ENCODE assay signal across 8 cellular contexts in the genomic region with DNA sequence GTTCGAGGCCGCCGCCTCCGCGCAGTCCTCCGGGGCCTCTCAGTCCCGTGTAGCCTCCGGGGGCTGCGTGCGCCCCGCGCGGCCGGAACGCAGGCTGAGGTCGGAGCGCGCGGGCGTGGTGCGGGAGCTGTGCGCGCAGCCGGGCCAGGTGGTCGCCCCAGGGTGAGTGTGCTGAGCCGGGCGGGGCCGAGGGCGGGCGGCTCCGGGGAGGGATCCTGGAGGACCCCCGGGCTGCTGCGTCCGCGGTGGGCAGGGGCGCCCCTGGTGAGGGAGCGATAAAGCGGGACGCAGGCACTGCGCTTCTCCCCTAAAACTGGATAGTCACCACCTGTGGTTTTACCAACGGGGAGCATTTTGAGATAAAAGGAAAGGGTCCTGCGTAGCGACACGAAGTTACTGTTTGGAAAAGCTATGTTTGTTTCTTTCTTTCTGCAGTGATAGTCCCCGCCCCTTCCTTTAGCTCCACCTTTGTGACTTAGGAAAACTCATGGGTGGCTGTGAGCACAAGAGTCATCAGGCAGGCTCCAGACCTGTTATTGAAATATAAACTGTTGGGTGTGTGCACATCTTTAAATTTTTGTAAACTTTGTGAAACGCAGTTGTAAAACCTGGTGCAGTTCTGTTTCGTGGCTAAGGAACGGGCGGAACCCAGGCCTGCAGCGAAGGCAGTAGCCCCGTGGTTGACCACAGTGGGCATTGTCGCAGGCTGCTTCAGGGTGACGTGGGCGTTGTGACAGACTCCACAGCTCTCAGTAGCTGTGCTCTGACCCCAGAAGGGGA. TPM values are rescaled to one million over a fixed set of nuclear protein-coding genes. Genes with fewer than 3 reads are reported as not detected.
DNase-seq lines count a peak whose midpoint lies in the region; ATAC-seq, FAIRE-seq and TF ChIP-seq lines count a peak whose summit lies in the region.

No MANE protein-coding gene starts in this region.

- H3K4me3 ChIP-seq in heart left ventricle (peak overlapping the region; percentile 61 to 99 (median 88)), Peyer's patch (peak overlapping the region; percentile 75 to 95 (median 88)), astrocyte of the cerebellum (ENCODE audit: low read depth, low read length) (peak overlapping the region; percentile 81), keratinocyte (ENCODE audit: control insufficient read depth in 2 of 3, extremely low read depth in 1 of 3, insufficient read depth in 2 of 3, low read depth in 1 of 3, low read length in 3 of 3) (peak overlapping the region; percentile 63 to 94 (median 78))

- H3K4me2 ChIP-seq in keratinocyte (ENCODE audit: control insufficient read depth, extremely low read depth, insufficient read depth, low read depth, low read length): peak overlapping the region; percentile 95

- dilution Hi-C loops in keratinocyte (cut with MboI; ENCODE audit: extremely low pct_ligation_motif_present, low sequenced_read_pairs): no loop called here

- TF ChIP-seq CTCF in heart left ventricle (IDR thresholded peaks at IDR 0.05) (peak in 2 of 12 donors; percentile 6), Peyer's patch (IDR thresholded peaks at IDR 0.05) (no peak), astrocyte of the cerebellum (IDR thresholded peaks at IDR 0.05; ENCODE audit: low read depth, low read length, missing control alignments) (no peak), keratinocyte (optimal IDR thresholded peaks at IDR 0.05 in 1 of 3, IDR thresholded peaks at IDR 0.05 in 1 of 3, conservative IDR thresholded peaks at IDR 0.05 in 1 of 3; ENCODE audit: extremely low read depth in 1 of 3, insufficient read depth in 2 of 3, low read length in 3 of 3) (no peak)

- H3K9me3 ChIP-seq in heart left ventricle (no peaks in the 10 kb centered on the region), Peyer's patch (no peaks in the 10 kb centered on the region), keratinocyte (ENCODE audit: control insufficient read depth, low read depth, low read length) (no peaks in the 10 kb centered on the region)

- peaks cover 67% of the 10 kb centered on the region for H3K79me2 ChIP-seq in keratinocyte (ENCODE audit: control insufficient read depth, insufficient read depth, low read length)

- DNase-seq in heart left ventricle (peak in 1 of 5 donors; percentile 71), Right ventricle myocardium inferior (ENCODE audit: missing footprints) (no peak), Peyer's patch (peak in 1 of 3 donors; percentile 58), astrocyte of the cerebellum (ENCODE audit: low read depth) (peak; percentile 18), keratinocyte (ENCODE audit: low read depth, low spot score) (no peak), NCI-H1436 (lab: John Stamatoyannopoulos, UW) (no peak)
- peak; percentile 49 for DNase-seq in stimulated activated CD4-positive, alpha-beta T cell treated with anti-CD3 and anti-CD28 coated beads, Interleukin-2, amount 100 ng/mL, for 4 hours (ENCODE audit: low read depth)

- WGBS in heart left ventricle, 4 donors: 5 to 25% (median 6%) methylated on average over 13 to 54 of the region's 54 CpGs

- H3K27ac ChIP-seq in heart left ventricle (peak overlapping the region; percentile 94 to 100 (median 99)), Peyer's patch (peak overlapping the region; percentile 94 to 98 (median 97)), keratinocyte (ENCODE audit: control insufficient read depth, insufficient read depth, low read length) (peak overlapping the region; percentile 95)

- peaks cover 6 to 64% (median 32%) of the 10 kb centered on the region in 12 donors for H3K4me1 ChIP-seq in heart left ventricle
- peaks cover 6 to 28% (median 17%) of the 10 kb centered on the region in 4 donors for H3K4me1 ChIP-seq in Peyer's patch
- H3K4me1 ChIP-seq in keratinocyte (ENCODE audit: control insufficient read depth, extremely low read depth, insufficient read depth, low read length): peaks cover 24% of the 10 kb centered on the region

- H2AFZ ChIP-seq in keratinocyte (ENCODE audit: control insufficient read depth, low read length): no peak overlapping the region

- TF ChIP-seq POLR2A in heart left ventricle (IDR thresholded peaks at IDR 0.05) (no peak), Peyer's patch (IDR thresholded peaks at IDR 0.05) (no peak)

- no peak for ATAC-seq in heart left ventricle
- ATAC-seq in Right ventricle myocardium inferior: no peak
- ATAC-seq in HG03175 (IDR thresholded peaks at IDR 0.05; ENCODE audit: unreplicated experiment): peak; percentile 4

- intact Hi-C loops in heart left ventricle (cut with DNase I) (loop anchor here in 2 of 10 donors (10.0 kb wide), 1 partner anchor 275 kb away; a partner anchor contains a TSS), Right ventricle myocardium inferior (cut with DNase I) (loop anchor here (5.0 kb wide), 1 partner anchor 613 kb away; a partner anchor contains a TSS)

- H3K9ac ChIP-seq in keratinocyte (ENCODE audit: control insufficient read depth, extremely low read depth, insufficient read depth, low read length): peak overlapping the region; percentile 93

- peaks cover 25% of the 10 kb centered on the region for H4K20me1 ChIP-seq in keratinocyte (ENCODE audit: control insufficient read depth, extremely low read depth, insufficient read depth, low read length)

- H3K9me1 ChIP-seq in keratinocyte (ENCODE audit: control insufficient read depth, extremely low read depth, insufficient read depth, low read length): peaks cover 4% of the 10 kb centered on the region

- H3K36me3 ChIP-seq in heart left ventricle (peaks cover 0 to 14% (median 4%) of the 10 kb centered on the region in 9 donors), Peyer's patch (peaks cover 0 to 5% (median 0%) of the 10 kb centered on the region in 3 donors), keratinocyte (ENCODE audit: control insufficient read depth in 2 of 2, extremely low read depth in 1 of 2, insufficient read depth in 2 of 2, low read length in 2 of 2) (peaks cover 8 to 21% of the 10 kb centered on the region in 2 experiments)

- FAIRE-seq in keratinocyte (lab: Jason Lieb, UNC): no peak

- in situ Hi-C loops in astrocyte of the cerebellum (cut with HindIII; ENCODE audit: low sequenced_read_pairs): no loop called here

- no peaks in the 10 kb centered on the region for H3K27me3 ChIP-seq in heart left ventricle
- H3K27me3 ChIP-seq in Peyer's patch: no peaks in the 10 kb centered on the region
- no peaks in the 10 kb centered on the region for H3K27me3 ChIP-seq in keratinocyte (ENCODE audit: control insufficient read depth, extremely low read depth, insufficient read depth, low read length)

RNA-seq across cellular contexts. Expression of a gene that starts 0.7 kb away (rescaled TPM):
- total RNA-seq in heart left ventricle (10 to 100 TPM in 5 of 9 donors, 1 to 10 TPM in 4; 6.0 to 17.1 (median 10.3) TPM), Right ventricle myocardium inferior (8.4 TPM), Peyer's patch (10 to 100 TPM; 20.7 to 36.2 (median 25.8) TPM)
- polyA plus RNA-seq in heart left ventricle (10 to 100 TPM in 1 of 2 donors, 1 to 10 TPM in 1; 7.0 to 10.3 TPM), keratinocyte (8.3 to 11.0 TPM (median 9.2 TPM) in 3 replicates)
- polyA plus RNA-seq in keratinocyte (2011; ENCODE audit: low read depth): 10.1 TPM
- 5.5 and 10.1 TPM in 2 replicates for polyA plus RNA-seq in keratinocyte (2011; cell fraction: cytosol; rRNA removed)
- polyA plus RNA-seq in keratinocyte (2011; cell fraction: nucleus; rRNA removed): 21.6 and 21.9 TPM in 2 replicates
- polyA plus RNA-seq in keratinocyte (2012; ENCODE audit: low replicate concordance): 15.5 and 16.8 TPM in 2 replicates
- polyA minus RNA-seq in keratinocyte: 8.1 to 17.3 TPM (median 10.6 TPM) in 3 replicates
- 21.7 TPM for polyA minus RNA-seq in keratinocyte (2011; cell fraction: cytosol; rRNA and poly(A)+ RNA removed)
- 20.6 and 23.4 TPM in 2 replicates for polyA minus RNA-seq in keratinocyte (2011; cell fraction: nucleus; rRNA and poly(A)+ RNA removed)

Comparison
In these comparisons a context has a peak if more than half of its experiments do, and no peak if none do; other contexts are left out.
1. DNase-seq: peak in astrocyte of the cerebellum (single experiment) and stimulated activated CD4-positive, alpha-beta T cell treated with anti-CD3 and anti-CD28 coated beads, Interleukin-2, amount 100 ng/mL, for 4 hours (single experiment); none in Right ventricle myocardium inferior (single experiment), keratinocyte (single experiment) and NCI-H1436 (single experiment).
2. Peak in every context shown above with its lines, with median percentiles within 50 percentile points of each other: H3K27ac ChIP-seq and H3K4me3 ChIP-seq.